Comparison of ENCODE assay signal across 20 cellular contexts in genomic region chrX:45133465-45133864, GRCh38.
DNase-seq lines count a peak whose midpoint lies in the region; ATAC-seq lines count a peak whose summit lies in the region.
"Had no signal": no experiment of that assay in that cellular context is flagged by ENCODE, and none has a peak within 500 bp of the region (broad histone marks: within the 10 kb centered on the region; RNA-seq: fewer than 3 reads in every experiment).

No MANE protein-coding gene starts in this region.

- H3K9me3 ChIP-seq in SJCRH30 (replicated peaks) = no peaks in the 10 kb centered on the region
- H3K9me3 ChIP-seq: BE2C had no signal

- no peak for ATAC-seq in left colon
- ATAC-seq: GM12878, HCT116 had no signal

- H3K36me3 ChIP-seq in SJCRH30 = no peaks in the 10 kb centered on the region
- H3K36me3 ChIP-seq: BE2C had no signal

- no peaks in the 10 kb centered on the region for H3K4me1 ChIP-seq in SJCRH30
- H3K4me1 ChIP-seq: BE2C had no signal

- no peaks in the 10 kb centered on the region for H3K27me3 ChIP-seq in SJCRH30
- H3K27me3 ChIP-seq: BE2C had no signal

- H3K4me3 ChIP-seq in SJCRH30 = no peak overlapping the region
- H3K4me3 ChIP-seq: GM12878 had no signal

- DNase-seq in SJCRH30 = no peak
- no peak for DNase-seq in left colon
- DNase-seq in middle frontal gyrus (ENCODE audit: extremely low spot score, low spot score) = no peak
- DNase-seq: ACHN; CD4-positive, CD25-positive, alpha-beta regulatory T cell; CD8-positive, alpha-beta memory T cell; COR-L47; DMS 273 treated with DMSO at 0.1 percent for 48 hours; DMS53; DND-41; EL; GOT3; H7; HFFc6 had no signal

- intact Hi-C loops in left colon (cut with DNase I, micrococcal nuclease) = no loop called here

- peak overlapping the region; percentile 82 for H3K27ac ChIP-seq in SJCRH30
- peak overlapping the region; percentile 89 for H3K27ac ChIP-seq in angular gyrus (ENCODE audit: low read depth, low read length)
- H3K27ac ChIP-seq in cingulate gyrus (ENCODE audit: low read depth, low read length) = peak overlapping the region; percentile 86
- peak overlapping the region; percentile 88 for H3K27ac ChIP-seq in temporal lobe (ENCODE audit: low read depth, low read length)
